Comparison of ENCODE assay signal across 2 cellular contexts in the genomic region with DNA sequence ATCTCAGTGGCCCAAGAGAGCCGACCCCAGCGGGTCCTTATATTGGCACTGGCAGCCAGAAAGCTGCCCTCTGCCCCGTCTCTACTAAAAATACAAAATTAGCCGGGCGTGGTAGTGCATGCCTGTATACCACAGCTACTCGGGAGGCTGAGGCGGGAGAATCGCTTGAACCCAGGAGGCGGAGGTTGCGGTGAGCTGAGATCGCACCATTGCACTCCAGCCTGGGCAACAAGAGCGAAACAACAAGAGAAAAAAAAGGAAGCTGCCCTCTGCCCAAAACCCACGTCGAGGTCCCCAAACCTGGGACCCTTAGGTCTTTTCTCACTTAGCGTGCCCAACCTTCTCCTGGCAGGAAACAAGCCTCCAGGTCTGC. TPM values are rescaled to one million over a fixed set of nuclear protein-coding genes. Genes with fewer than 3 reads are reported as not detected.
DNase-seq lines count a peak whose midpoint lies in the region; TF ChIP-seq lines count a peak whose summit lies in the region.
"Not testable (repeated sequence)": the region's sequence is repeated elsewhere in the genome, so short reads cannot be mapped to it uniquely, and the experiment has no call there.

No MANE protein-coding gene starts in this region.

- intact Hi-C loops in activated T-helper 1 cell treated with anti-CD3 and anti-CD28 coated beads, Interleukin-12 subunit alpha, Interleukin-12 subunit beta, Interleukin-2, Interleukin-4 antibody, amounts not matched to agents 30 ng/mL and 10 ng/mL and 1 ng/mL, durations not matched to agents 14 hours and 24 hours and 36 hours (cut with micrococcal nuclease): loop anchor here (1.0 to 5.0 kb wide), 4 partner anchors 15 to 457 kb away; a partner anchor contains a TSS

- H3K36me3 Mint-ChIP-seq in activated T-helper 1 cell treated with anti-CD3 and anti-CD28 coated beads, Interleukin-12 subunit alpha, Interleukin-12 subunit beta, Interleukin-2, Interleukin-4 antibody, amounts not matched to agents 30 ng/mL and 10 ng/mL and 1 ng/mL, durations not matched to agents 14 hours and 24 hours and 36 hours (ENCODE audit: low read depth): peaks cover 52% of the 10 kb centered on the region

- not testable (repeated sequence) for DNase-seq in activated T-helper 1 cell treated with anti-CD3 and anti-CD28 coated beads, Interleukin-12 subunit alpha, Interleukin-12 subunit beta, Interleukin-2, Interleukin-4 antibody, amounts not matched to agents 30 ng/mL and 10 ng/mL and 1 ng/mL, durations not matched to agents 14 hours and 24 hours and 36 hours (ENCODE audit: low spot score); retinal pigment epithelial cell (ENCODE audit: low read depth)

- H3K4me1 Mint-ChIP-seq in activated T-helper 1 cell treated with anti-CD3 and anti-CD28 coated beads, Interleukin-12 subunit alpha, Interleukin-12 subunit beta, Interleukin-2, Interleukin-4 antibody, amounts not matched to agents 30 ng/mL and 10 ng/mL and 1 ng/mL, durations not matched to agents 14 hours and 24 hours and 36 hours (ENCODE audit: low read depth): peaks cover 67% of the 10 kb centered on the region

- H3K27me3 Mint-ChIP-seq in activated T-helper 1 cell treated with anti-CD3 and anti-CD28 coated beads, Interleukin-12 subunit alpha, Interleukin-12 subunit beta, Interleukin-2, Interleukin-4 antibody, amounts not matched to agents 30 ng/mL and 10 ng/mL and 1 ng/mL, durations not matched to agents 14 hours and 24 hours and 36 hours (ENCODE audit: insufficient read depth): not testable (repeated sequence)

- H3K9me3 Mint-ChIP-seq in activated T-helper 1 cell treated with anti-CD3 and anti-CD28 coated beads, Interleukin-12 subunit alpha, Interleukin-12 subunit beta, Interleukin-2, Interleukin-4 antibody, amounts not matched to agents 30 ng/mL and 10 ng/mL and 1 ng/mL, durations not matched to agents 14 hours and 24 hours and 36 hours: not testable (repeated sequence)

- peak overlapping the region; percentile 94 for H3K27ac Mint-ChIP-seq in activated T-helper 1 cell treated with anti-CD3 and anti-CD28 coated beads, Interleukin-12 subunit alpha, Interleukin-12 subunit beta, Interleukin-2, Interleukin-4 antibody, amounts not matched to agents 30 ng/mL and 10 ng/mL and 1 ng/mL, durations not matched to agents 14 hours and 24 hours and 36 hours

- TF ChIP-seq CTCF in retinal pigment epithelial cell (conservative IDR thresholded peaks at IDR 0.05; ENCODE audit: low read depth, low read length): not testable (repeated sequence)

- peak overlapping the region; percentile 98 for H3K4me3 Mint-ChIP-seq in activated T-helper 1 cell treated with anti-CD3 and anti-CD28 coated beads, Interleukin-12 subunit alpha, Interleukin-12 subunit beta, Interleukin-2, Interleukin-4 antibody, amounts not matched to agents 30 ng/mL and 10 ng/mL and 1 ng/mL, durations not matched to agents 14 hours and 24 hours and 36 hours

- peak overlapping the region; percentile 88 for H3K4me3 ChIP-seq in retinal pigment epithelial cell (ENCODE audit: low read length)

RNA-seq across cellular contexts. Expression of a gene that starts 0.9 kb away (rescaled TPM):
- 134 and 135 TPM in 2 replicates for total RNA-seq in activated T-helper 1 cell treated with anti-CD3 and anti-CD28 coated beads, Interleukin-12 subunit alpha, Interleukin-12 subunit beta, Interleukin-2, Interleukin-4 antibody, amounts not matched to agents 30 ng/mL and 10 ng/mL and 1 ng/mL, durations not matched to agents 14 hours and 24 hours and 36 hours

RNA-seq across cellular contexts. Expression of a gene that starts 20.6 kb away (rescaled TPM):
- 0.73 TPM in 1 of 2 replicates, not detected in the other for total RNA-seq in activated T-helper 1 cell treated with anti-CD3 and anti-CD28 coated beads, Interleukin-12 subunit alpha, Interleukin-12 subunit beta, Interleukin-2, Interleukin-4 antibody, amounts not matched to agents 30 ng/mL and 10 ng/mL and 1 ng/mL, durations not matched to agents 14 hours and 24 hours and 36 hours

RNA-seq across cellular contexts. Expression of a gene that starts 24.0 kb away (rescaled TPM):
- total RNA-seq in activated T-helper 1 cell treated with anti-CD3 and anti-CD28 coated beads, Interleukin-12 subunit alpha, Interleukin-12 subunit beta, Interleukin-2, Interleukin-4 antibody, amounts not matched to agents 30 ng/mL and 10 ng/mL and 1 ng/mL, durations not matched to agents 14 hours and 24 hours and 36 hours: 107 and 110 TPM in 2 replicates

RNA-seq across cellular contexts. Expression of a gene that starts 42.3 kb away (rescaled TPM):
- total RNA-seq in activated T-helper 1 cell treated with anti-CD3 and anti-CD28 coated beads, Interleukin-12 subunit alpha, Interleukin-12 subunit beta, Interleukin-2, Interleukin-4 antibody, amounts not matched to agents 30 ng/mL and 10 ng/mL and 1 ng/mL, durations not matched to agents 14 hours and 24 hours and 36 hours: not detected in 2 replicates

RNA-seq across cellular contexts. Expression of a gene that starts 51.7 kb away (rescaled TPM):
- total RNA-seq in activated T-helper 1 cell treated with anti-CD3 and anti-CD28 coated beads, Interleukin-12 subunit alpha, Interleukin-12 subunit beta, Interleukin-2, Interleukin-4 antibody, amounts not matched to agents 30 ng/mL and 10 ng/mL and 1 ng/mL, durations not matched to agents 14 hours and 24 hours and 36 hours: not detected in 2 replicates
